ENCODE assay signal across 29 cellular contexts in genomic region chr15:60119101-60119500, GRCh38.
"Had no signal": no experiment of that assay in that cellular context is flagged by ENCODE, and none has a peak within 500 bp of the region (broad histone marks: within the 10 kb centered on the region; RNA-seq: fewer than 3 reads in every experiment).

No MANE protein-coding gene starts in this region.

- H3K27ac Mint-ChIP-seq: activated CD4-positive, alpha-beta memory T cell treated with anti-CD3 and anti-CD28 coated beads, Interleukin-2, amount 10 ng/mL, durations not matched to agents 7 days and 5 days; activated naive CD4-positive, alpha-beta T cell treated with anti-CD3 and anti-CD28 coated beads, Interleukin-2, amount 50 U/mL, for 24 hours; activated naive CD8-positive, alpha-beta T cell treated with anti-CD3 and anti-CD28 coated beads, Interleukin-2, amount 50 U/mL, for 24 hours; activated T-cell treated with anti-CD3 and anti-CD28 coated beads, Interleukin-2, amount 50 U/mL, for 24 hours; natural killer cell treated with Interleukin-12 subunit alpha and Interleukin-12 subunit beta and Interleukin-15 and Interleukin-18, amount 100 ng/mL, for 72 hours; progenitor cell of endocrine pancreas had no signal

- H3K27ac ChIP-seq: gastrocnemius medialis, left lung, lower lobe of right lung, right lobe of liver, skin epidermis, testis, transverse colon had no signal

- H3K4me3 ChIP-seq: gastrocnemius medialis, left lung, lower lobe of right lung, right lobe of liver, skin epidermis, testis, transverse colon had no signal

- H3K27me3 Mint-ChIP-seq: activated CD4-positive, alpha-beta memory T cell treated with anti-CD3 and anti-CD28 coated beads, Interleukin-2, amount 10 ng/mL, durations not matched to agents 7 days and 5 days; activated naive CD4-positive, alpha-beta T cell treated with anti-CD3 and anti-CD28 coated beads, Interleukin-2, amount 50 U/mL, for 24 hours had no signal

- H3K9me3 ChIP-seq: gastrocnemius medialis, left lung, lower lobe of right lung, right lobe of liver, testis, transverse colon had no signal

- H3K36me3 Mint-ChIP-seq: activated naive CD4-positive, alpha-beta T cell treated with anti-CD3 and anti-CD28 coated beads, Interleukin-2, amount 50 U/mL, for 24 hours; natural killer cell treated with Interleukin-12 subunit alpha and Interleukin-12 subunit beta and Interleukin-15 and Interleukin-18, amount 100 ng/mL, for 72 hours had no signal

- H3K4me3 Mint-ChIP-seq: activated CD4-positive, alpha-beta memory T cell treated with anti-CD3 and anti-CD28 coated beads, Interleukin-2, amount 10 ng/mL, durations not matched to agents 7 days and 5 days; activated CD4-positive, alpha-beta T cell treated with anti-CD3 and anti-CD28 coated beads, Interleukin-2, amount 10 ng/mL, durations not matched to agents 24 days and 14 days; activated naive CD4-positive, alpha-beta T cell treated with anti-CD3 and anti-CD28 coated beads, Interleukin-2, amount 50 U/mL, for 24 hours; activated naive CD8-positive, alpha-beta T cell treated with anti-CD3 and anti-CD28 coated beads, Interleukin-2, amount 50 U/mL, for 24 hours; activated T-cell treated with anti-CD3 and anti-CD28 coated beads, Interleukin-2, amount 50 U/mL, for 24 hours; activated T-helper 17 cell treated with anti-CD3 and anti-CD28 coated beads, Interleukin-2, amount 50 U/mL, for 72 hours; natural killer cell treated with Interleukin-12 subunit alpha and Interleukin-12 subunit beta and Interleukin-15 and Interleukin-18, amount 100 ng/mL, for 72 hours had no signal

- H3K9me3 Mint-ChIP-seq: activated CD4-positive, alpha-beta memory T cell treated with anti-CD3 and anti-CD28 coated beads, Interleukin-2, amount 10 ng/mL, durations not matched to agents 7 days and 5 days; activated CD4-positive, alpha-beta T cell treated with anti-CD3 and anti-CD28 coated beads, Interleukin-2, amount 10 ng/mL, durations not matched to agents 24 days and 14 days; activated naive CD4-positive, alpha-beta T cell treated with anti-CD3 and anti-CD28 coated beads, Interleukin-2, amount 50 U/mL, for 24 hours; activated naive CD8-positive, alpha-beta T cell treated with anti-CD3 and anti-CD28 coated beads, Interleukin-2, amount 50 U/mL, for 24 hours; activated T-cell treated with anti-CD3 and anti-CD28 coated beads, Interleukin-2, amount 50 U/mL, for 24 hours; activated T-helper 17 cell treated with anti-CD3 and anti-CD28 coated beads, Interleukin-2, amount 50 U/mL, for 72 hours; natural killer cell treated with Interleukin-12 subunit alpha and Interleukin-12 subunit beta and Interleukin-15 and Interleukin-18, amount 100 ng/mL, for 72 hours had no signal

- ATAC-seq: activated naive CD8-positive, alpha-beta T cell treated with anti-CD3 and anti-CD28 coated beads, Interleukin-2, amount 50 U/mL, for 24 hours; activated T-helper 17 cell treated with anti-CD3 and anti-CD28 coated beads, Interleukin-2, amount 50 U/mL, for 72 hours; gastrocnemius medialis; left lung; lower lobe of right lung; natural killer cell treated with Interleukin-12 subunit alpha and Interleukin-12 subunit beta and Interleukin-15 and Interleukin-18, amount 100 ng/mL, for 72 hours; right lobe of liver; stimulated activated naive CD8-positive, alpha-beta T cell treated with anti-CD3 and anti-CD28 coated beads, Interleukin-15, Interleukin-2, amounts not matched to agents 100 U/mL and 50 U/mL, for 24 hours had no signal

- H3K36me3 ChIP-seq: gastrocnemius medialis, left lung, lower lobe of right lung, right lobe of liver, transverse colon had no signal

- FAIRE-seq: endometrium had no signal

- H3K4me1 ChIP-seq: gastrocnemius medialis, left lung, lower lobe of right lung, right lobe of liver, testis, transverse colon had no signal

- DNase-seq: activated CD4-positive, alpha-beta memory T cell treated with anti-CD3 and anti-CD28 coated beads, Interleukin-2, amount 10 ng/mL, durations not matched to agents 7 days and 5 days; activated CD4-positive, alpha-beta T cell treated with anti-CD3 and anti-CD28 coated beads, Interleukin-2, amount 10 ng/mL, durations not matched to agents 24 days and 14 days; activated CD8-positive, alpha-beta memory T cell treated with anti-CD3 and anti-CD28 coated beads, Interleukin-2, amount 50 U/mL, for 48 hours; activated gamma-delta T cell treated with Interleukin-2 at 50 U/mL for 16 hours; activated naive CD8-positive, alpha-beta T cell treated with anti-CD3 and anti-CD28 coated beads, Interleukin-2, amount 50 U/mL, for 24 hours; activated T-cell treated with anti-CD3 and anti-CD28 coated beads, Interleukin-2, amount 50 U/mL, for 24 hours; amygdala; caudate nucleus; cortex of kidney; effector CD4-positive, alpha-beta T cell; gastrocnemius medialis; glutamatergic neuron; kidney glomerular epithelial cell; left lung; lower lobe of right lung; mesenchymal stem cell; right lobe of liver; stimulated activated CD4-positive, alpha-beta T cell treated with anti-CD3 and anti-CD28 coated beads, Interleukin-12 subunit alpha, Interleukin-12 subunit beta, amount 100 ng/mL, for 4 hours; stimulated activated CD4-positive, alpha-beta T cell treated with anti-CD3 and anti-CD28 coated beads, Interleukin-4, amount 100 ng/mL, for 1 hour; stimulated activated naive CD8-positive, alpha-beta T cell treated with anti-CD3 and anti-CD28 coated beads, Interleukin-15, Interleukin-2, amounts not matched to agents 100 U/mL and 50 U/mL, for 24 hours; T-helper 1 cell; testis; transverse colon had no signal

- H3K27me3 ChIP-seq: right lobe of liver, testis had no signal
